In the genomic region with DNA sequence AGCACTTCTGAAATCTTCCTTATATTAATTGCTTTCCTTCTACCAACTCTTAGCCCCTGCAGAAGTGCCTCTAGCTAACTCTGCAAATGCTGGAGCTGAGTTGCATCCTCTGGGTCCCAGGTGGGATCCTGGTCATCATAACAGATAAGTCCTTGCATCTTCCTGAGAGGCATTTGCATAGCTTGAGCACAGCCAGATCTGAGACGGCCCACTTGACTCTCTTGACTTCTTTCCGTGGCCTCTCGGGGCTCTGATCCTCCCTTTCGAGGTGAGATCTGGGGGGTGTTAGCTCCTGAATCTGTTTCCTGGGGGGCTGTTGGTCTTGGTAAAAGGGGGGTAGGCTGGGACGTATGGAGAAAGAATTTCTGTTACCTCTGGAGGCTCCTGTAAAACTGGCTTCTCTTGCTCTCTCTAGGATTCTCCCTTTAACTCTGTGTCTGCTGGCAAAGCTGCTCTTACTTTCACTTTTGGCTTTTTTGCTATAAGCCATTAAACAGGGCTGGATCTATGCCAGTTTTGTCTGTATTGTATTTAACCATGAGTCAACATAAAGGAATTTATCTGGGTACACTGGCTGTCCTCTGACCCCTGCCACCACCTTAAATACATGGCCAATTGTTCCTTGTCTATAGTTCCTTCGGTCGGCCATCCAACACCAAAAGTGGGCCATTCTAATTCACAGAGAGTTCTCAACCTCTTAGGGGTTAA, we compare ENCODE assay signal across 1 cellular context.
TF ChIP-seq lines count a peak whose summit lies in the region.

No MANE protein-coding gene starts in this region.

TF ChIP-seq in GM12878, 131 proteins besides CTCF, POLR2A, EP300 and RAD21 (continued from another document):
- TF ChIP-seq, protein P1, sequence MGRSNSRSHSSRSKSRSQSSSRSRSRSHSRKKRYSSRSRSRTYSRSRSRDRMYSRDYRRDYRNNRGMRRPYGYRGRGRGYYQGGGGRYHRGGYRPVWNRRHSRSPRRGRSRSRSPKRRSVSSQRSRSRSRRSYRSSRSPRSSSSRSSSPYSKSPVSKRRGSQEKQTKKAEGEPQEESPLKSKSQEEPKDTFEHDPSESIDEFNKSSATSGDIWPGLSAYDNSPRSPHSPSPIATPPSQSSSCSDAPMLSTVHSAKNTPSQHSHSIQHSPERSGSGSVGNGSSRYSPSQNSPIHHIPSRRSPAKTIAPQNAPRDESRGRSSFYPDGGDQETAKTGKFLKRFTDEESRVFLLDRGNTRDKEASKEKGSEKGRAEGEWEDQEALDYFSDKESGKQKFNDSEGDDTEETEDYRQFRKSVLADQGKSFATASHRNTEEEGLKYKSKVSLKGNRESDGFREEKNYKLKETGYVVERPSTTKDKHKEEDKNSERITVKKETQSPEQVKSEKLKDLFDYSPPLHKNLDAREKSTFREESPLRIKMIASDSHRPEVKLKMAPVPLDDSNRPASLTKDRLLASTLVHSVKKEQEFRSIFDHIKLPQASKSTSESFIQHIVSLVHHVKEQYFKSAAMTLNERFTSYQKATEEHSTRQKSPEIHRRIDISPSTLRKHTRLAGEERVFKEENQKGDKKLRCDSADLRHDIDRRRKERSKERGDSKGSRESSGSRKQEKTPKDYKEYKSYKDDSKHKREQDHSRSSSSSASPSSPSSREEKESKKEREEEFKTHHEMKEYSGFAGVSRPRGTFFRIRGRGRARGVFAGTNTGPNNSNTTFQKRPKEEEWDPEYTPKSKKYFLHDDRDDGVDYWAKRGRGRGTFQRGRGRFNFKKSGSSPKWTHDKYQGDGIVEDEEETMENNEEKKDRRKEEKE (IDR thresholded peaks at IDR 0.05), result no peak
- TF ChIP-seq SMARCA5 (IDR thresholded peaks at IDR 0.05) (no peak), KAT2A (conservative IDR thresholded peaks at IDR 0.05; ENCODE audit: control insufficient read depth, low read depth, low read length) (no peak), FOXK2 (IDR thresholded peaks at IDR 0.05) (no peak), MYC (IDR thresholded peaks at IDR 0.05; ENCODE audit: insufficient read depth, insufficient read length, insufficient replicate concordance, low read length, severe bottlenecking) (no peak), BRCA1 (IDR thresholded peaks at IDR 0.05; ENCODE audit: low read depth, low read length) (no peak), NR2F1 (conservative IDR thresholded peaks at IDR 0.05) (no peak), ZNF217 (IDR thresholded peaks at IDR 0.05) (no peak), EZH2 (IDR thresholded peaks at IDR 0.05; ENCODE audit: borderline replicate concordance, control insufficient read depth, low read depth, low read length) (no peak), ZZZ3 (IDR thresholded peaks at IDR 0.05; ENCODE audit: control insufficient read depth, insufficient read length, low read depth) (no peak)
- TF ChIP-seq, protein P2, sequence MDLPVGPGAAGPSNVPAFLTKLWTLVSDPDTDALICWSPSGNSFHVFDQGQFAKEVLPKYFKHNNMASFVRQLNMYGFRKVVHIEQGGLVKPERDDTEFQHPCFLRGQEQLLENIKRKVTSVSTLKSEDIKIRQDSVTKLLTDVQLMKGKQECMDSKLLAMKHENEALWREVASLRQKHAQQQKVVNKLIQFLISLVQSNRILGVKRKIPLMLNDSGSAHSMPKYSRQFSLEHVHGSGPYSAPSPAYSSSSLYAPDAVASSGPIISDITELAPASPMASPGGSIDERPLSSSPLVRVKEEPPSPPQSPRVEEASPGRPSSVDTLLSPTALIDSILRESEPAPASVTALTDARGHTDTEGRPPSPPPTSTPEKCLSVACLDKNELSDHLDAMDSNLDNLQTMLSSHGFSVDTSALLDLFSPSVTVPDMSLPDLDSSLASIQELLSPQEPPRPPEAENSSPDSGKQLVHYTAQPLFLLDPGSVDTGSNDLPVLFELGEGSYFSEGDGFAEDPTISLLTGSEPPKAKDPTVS (IDR thresholded peaks at IDR 0.05; ENCODE audit: low read depth, low read length), result no peak
- TF ChIP-seq, protein P3, sequence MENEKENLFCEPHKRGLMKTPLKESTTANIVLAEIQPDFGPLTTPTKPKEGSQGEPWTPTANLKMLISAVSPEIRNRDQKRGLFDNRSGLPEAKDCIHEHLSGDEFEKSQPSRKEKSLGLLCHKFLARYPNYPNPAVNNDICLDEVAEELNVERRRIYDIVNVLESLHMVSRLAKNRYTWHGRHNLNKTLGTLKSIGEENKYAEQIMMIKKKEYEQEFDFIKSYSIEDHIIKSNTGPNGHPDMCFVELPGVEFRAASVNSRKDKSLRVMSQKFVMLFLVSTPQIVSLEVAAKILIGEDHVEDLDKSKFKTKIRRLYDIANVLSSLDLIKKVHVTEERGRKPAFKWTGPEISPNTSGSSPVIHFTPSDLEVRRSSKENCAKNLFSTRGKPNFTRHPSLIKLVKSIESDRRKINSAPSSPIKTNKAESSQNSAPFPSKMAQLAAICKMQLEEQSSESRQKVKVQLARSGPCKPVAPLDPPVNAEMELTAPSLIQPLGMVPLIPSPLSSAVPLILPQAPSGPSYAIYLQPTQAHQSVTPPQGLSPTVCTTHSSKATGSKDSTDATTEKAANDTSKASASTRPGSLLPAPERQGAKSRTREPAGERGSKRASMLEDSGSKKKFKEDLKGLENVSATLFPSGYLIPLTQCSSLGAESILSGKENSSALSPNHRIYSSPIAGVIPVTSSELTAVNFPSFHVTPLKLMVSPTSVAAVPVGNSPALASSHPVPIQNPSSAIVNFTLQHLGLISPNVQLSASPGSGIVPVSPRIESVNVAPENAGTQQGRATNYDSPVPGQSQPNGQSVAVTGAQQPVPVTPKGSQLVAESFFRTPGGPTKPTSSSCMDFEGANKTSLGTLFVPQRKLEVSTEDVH (IDR thresholded peaks at IDR 0.05; ENCODE audit: low read depth, partially characterized antibody), result no peak
